Comparison of ENCODE assay signal across 17 cellular contexts in the genomic region with DNA sequence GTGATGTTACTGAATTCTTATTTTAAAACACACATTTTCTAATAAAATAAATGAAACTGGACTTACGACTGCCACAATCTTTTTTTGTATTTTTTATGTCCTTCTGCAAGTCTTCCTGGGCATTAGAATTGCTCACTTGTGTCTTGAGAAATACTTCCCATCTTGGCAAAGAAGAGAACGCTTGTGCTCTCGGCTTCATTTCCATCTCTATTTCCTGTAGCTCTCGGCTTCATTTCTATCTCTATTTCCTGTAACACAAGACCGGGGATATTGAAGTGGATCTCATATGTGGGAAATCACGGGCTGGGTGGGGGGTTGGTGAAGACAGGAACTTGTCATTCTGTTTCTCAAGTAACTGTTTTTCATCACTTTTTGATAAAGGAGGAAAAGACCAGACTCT.
DNase-seq lines count a peak whose midpoint lies in the region; ATAC-seq and TF ChIP-seq lines count a peak whose summit lies in the region.
"Had no signal": no experiment of that assay in that cellular context is flagged by ENCODE, and none has a peak within 500 bp of the region (broad histone marks: within the 10 kb centered on the region; RNA-seq: fewer than 3 reads in every experiment).

No MANE protein-coding gene starts in this region.

- no peaks in the 10 kb centered on the region for H3K27me3 Mint-ChIP-seq in nephron progenitor cell (ENCODE audit: low read depth, poor library complexity)
- H3K27me3 Mint-ChIP-seq: B cell; CD8-positive, alpha-beta memory T cell had no signal

- H3K27ac ChIP-seq in WERI-Rb-1 = no peak overlapping the region

- H3K36me3 Mint-ChIP-seq in nephron progenitor cell (ENCODE audit: low read depth) = peaks cover 67% of the 10 kb centered on the region

- no peaks in the 10 kb centered on the region for H3K9me3 Mint-ChIP-seq in nephron progenitor cell
- H3K9me3 Mint-ChIP-seq: CD8-positive, alpha-beta memory T cell; GM23338 had no signal

- H3K4me3 ChIP-seq in WERI-Rb-1 (ENCODE audit: low read depth, low read length) = no peak overlapping the region
- H3K4me3 ChIP-seq: BLaER1 treated with 17β-estradiol and CSF1 and Interleukin-3, amounts not matched to agents 10 nM and 100 nM; GM12878; GM23338 had no signal

- no peak for ATAC-seq in left ventricle myocardium superior
- ATAC-seq: GM12878, GM23338 had no signal

- TF ChIP-seq CTCF in nephron progenitor cell (IDR thresholded peaks at IDR 0.05) = no peak
- no peak for TF ChIP-seq CTCF in WERI-Rb-1 (IDR thresholded peaks at IDR 0.05; ENCODE audit: low read depth, low read length)

- H3K9me3 ChIP-seq in WERI-Rb-1 (ENCODE audit: severe bottlenecking) = no peaks in the 10 kb centered on the region
- H3K9me3 ChIP-seq: BLaER1 treated with 17β-estradiol and CSF1 and Interleukin-3, amounts not matched to agents 10 nM and 100 nM had no signal

- intact Hi-C loops in cardiac septum (cut with DNase I) (no loop called here), left ventricle myocardium superior (cut with micrococcal nuclease) (no loop called here)

- no peaks in the 10 kb centered on the region for H3K4me1 Mint-ChIP-seq in nephron progenitor cell
- H3K4me1 Mint-ChIP-seq: B cell; CD8-positive, alpha-beta memory T cell; GM23338 had no signal

- H3K4me3 Mint-ChIP-seq in nephron progenitor cell = no peak overlapping the region
- H3K4me3 Mint-ChIP-seq: B cell; CD8-positive, alpha-beta memory T cell; GM23338 had no signal

- H3K27ac Mint-ChIP-seq in nephron progenitor cell = peak overlapping the region; percentile 49
- H3K27ac Mint-ChIP-seq: B cell, GM23338 had no signal

- DNase-seq in cardiac septum (ENCODE audit: low spot score) (peak; percentile 10), left ventricle myocardium superior (no peak), dermis blood vessel endothelial cell (peak; percentile 33), nephron progenitor cell (no peak), inferior parietal cortex (ENCODE audit: extremely low spot score) (no peak), WERI-Rb-1 (no peak)
- DNase-seq: CD8-positive, alpha-beta memory T cell; COR-L47; DMS 273 treated with DMSO at 0.1 percent for 48 hours; DMS53; DND-41; EL; HCEC 1CT had no signal

- no peaks in the 10 kb centered on the region for H3K27me3 ChIP-seq in WERI-Rb-1 (ENCODE audit: insufficient read depth, low read depth, severe bottlenecking)
- H3K27me3 ChIP-seq: BLaER1 treated with 17β-estradiol and CSF1 and Interleukin-3, amounts not matched to agents 10 nM and 100 nM had no signal

- H3K36me3 ChIP-seq in WERI-Rb-1 = peaks cover 87% of the 10 kb centered on the region

Comparison
In these comparisons a context has a peak if more than half of its experiments do, and no peak if none do; other contexts are left out.
1. DNase-seq: peak in cardiac septum (single experiment) and dermis blood vessel endothelial cell (single experiment); none in left ventricle myocardium superior (single experiment), nephron progenitor cell (single experiment), inferior parietal cortex (single experiment) and WERI-Rb-1 (single experiment).